Comparison of ENCODE assay signal across 15 cellular contexts in the genomic region with DNA sequence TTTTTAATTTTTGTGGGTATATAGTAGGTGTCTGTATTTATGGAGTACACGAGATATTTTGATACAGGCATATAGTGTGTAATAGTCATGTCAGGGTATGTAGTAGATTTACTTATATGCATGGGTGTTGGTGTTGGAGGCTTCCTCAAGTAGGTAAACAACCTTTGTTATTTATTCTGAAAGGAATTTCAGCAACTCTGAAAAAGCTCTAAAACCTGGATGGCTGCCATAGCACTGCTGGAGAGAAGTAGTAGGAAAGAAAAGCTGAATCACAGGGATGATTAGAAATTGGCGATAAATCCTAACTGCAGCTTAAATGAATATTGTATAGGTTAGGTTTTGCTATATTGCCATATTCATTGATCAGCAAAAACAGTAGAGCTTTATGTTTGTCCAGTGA. TPM values are rescaled to one million over a fixed set of nuclear protein-coding genes. Genes with fewer than 3 reads are reported as not detected.
DNase-seq lines count a peak whose midpoint lies in the region; ATAC-seq lines count a peak whose summit lies in the region.
"Had no signal": no experiment of that assay in that cellular context is flagged by ENCODE, and none has a peak within 500 bp of the region (broad histone marks: within the 10 kb centered on the region; RNA-seq: fewer than 3 reads in every experiment).

No MANE protein-coding gene starts in this region.

- H3K4me1 Mint-ChIP-seq in naive B cell, result peaks cover 42 to 75% (median 65%) of the 10 kb centered on the region in 3 donors
- peaks cover 25% of the 10 kb centered on the region for H3K4me1 Mint-ChIP-seq in stimulated activated memory B cell treated with anti-CD40 and anti-IgM and Interleukin-4, amounts not matched to agents 10 μg/mL and 1 μg/mL and 100 μg/mL, for 72 hours
- H3K4me1 Mint-ChIP-seq: neural crest cell had no signal

- peak; percentile 23 for DNase-seq in ELR (ENCODE audit: low read depth)
- DNase-seq in NCI-H69 (lab: John Stamatoyannopoulos, UW), result peak; percentile 11
- peak; percentile 60 for DNase-seq in dermis blood vessel endothelial cell
- no peak for DNase-seq in naive B cell
- no peak for DNase-seq in DMS 273 treated with DMSO at 0.1 percent for 48 hours (lab: John Stamatoyannopoulos, UW)
- DNase-seq in ACHN, result no peak
- no peak for DNase-seq in T-helper 2 cell
- DNase-seq: activated CD4-positive, alpha-beta T cell treated with anti-CD3 and anti-CD28 coated beads, Interleukin-2, amount 50 U/mL, for 48 hours; CD8-positive, alpha-beta T cell; NCI-H526 had no signal

- H3K9me3 Mint-ChIP-seq in naive B cell, result no peaks in the 10 kb centered on the region
- H3K9me3 Mint-ChIP-seq in stimulated activated memory B cell treated with anti-CD40 and anti-IgM and Interleukin-4, amounts not matched to agents 10 μg/mL and 1 μg/mL and 100 μg/mL, for 72 hours, result no peaks in the 10 kb centered on the region
- H3K9me3 Mint-ChIP-seq: activated T-helper 1 cell treated with anti-CD3 and anti-CD28 coated beads, Interleukin-12 subunit alpha, Interleukin-12 subunit beta, Interleukin-2, Interleukin-4 antibody, amounts not matched to agents 30 ng/mL and 10 ng/mL and 1 ng/mL, durations not matched to agents 14 hours and 24 hours and 36 hours; CD8-positive, alpha-beta T cell; neural crest cell had no signal

- no peaks in the 10 kb centered on the region for H3K27me3 Mint-ChIP-seq in naive B cell
- H3K27me3 Mint-ChIP-seq in stimulated activated memory B cell treated with anti-CD40 and anti-IgM and Interleukin-4, amounts not matched to agents 10 μg/mL and 1 μg/mL and 100 μg/mL, for 72 hours, result no peaks in the 10 kb centered on the region

- peaks cover 25 to 29% of the 10 kb centered on the region in 2 donors for H3K36me3 Mint-ChIP-seq in naive B cell
- peaks cover 28% of the 10 kb centered on the region for H3K36me3 Mint-ChIP-seq in stimulated activated memory B cell treated with anti-CD40 and anti-IgM and Interleukin-4, amounts not matched to agents 10 μg/mL and 1 μg/mL and 100 μg/mL, for 72 hours

- in situ Hi-C loops in ACHN (cut with HindIII; ENCODE audit: low pct_ligation_motif_present, low pct_unique_long_range_greater_than_20kb, low sequenced_read_pairs), result no loop called here

- peak overlapping the region; percentile 33 to 77 (median 70) for H3K4me3 Mint-ChIP-seq in naive B cell
- H3K4me3 Mint-ChIP-seq in stimulated activated memory B cell treated with anti-CD40 and anti-IgM and Interleukin-4, amounts not matched to agents 10 μg/mL and 1 μg/mL and 100 μg/mL, for 72 hours, result no peak overlapping the region
- H3K4me3 Mint-ChIP-seq: activated T-helper 1 cell treated with anti-CD3 and anti-CD28 coated beads, Interleukin-12 subunit alpha, Interleukin-12 subunit beta, Interleukin-2, Interleukin-4 antibody, amounts not matched to agents 30 ng/mL and 10 ng/mL and 1 ng/mL, durations not matched to agents 14 hours and 24 hours and 36 hours; CD8-positive, alpha-beta T cell; neural crest cell had no signal

- no peak for ATAC-seq in naive B cell (ENCODE audit: low read depth in 2 of 2)
- ATAC-seq in stimulated activated memory B cell treated with anti-CD40 and anti-IgM and Interleukin-4, amounts not matched to agents 10 μg/mL and 1 μg/mL and 100 μg/mL, for 72 hours, result no peak
- ATAC-seq: CD8-positive, alpha-beta T cell; HCT116 had no signal

- peak overlapping the region in 3 of 6 donors; percentile 84 to 90 (median 88) for H3K27ac Mint-ChIP-seq in naive B cell
- H3K27ac Mint-ChIP-seq in stimulated activated memory B cell treated with anti-CD40 and anti-IgM and Interleukin-4, amounts not matched to agents 10 μg/mL and 1 μg/mL and 100 μg/mL, for 72 hours, result no peak overlapping the region
- H3K27ac Mint-ChIP-seq: activated T-helper 1 cell treated with anti-CD3 and anti-CD28 coated beads, Interleukin-12 subunit alpha, Interleukin-12 subunit beta, Interleukin-2, Interleukin-4 antibody, amounts not matched to agents 30 ng/mL and 10 ng/mL and 1 ng/mL, durations not matched to agents 14 hours and 24 hours and 36 hours; CD8-positive, alpha-beta T cell had no signal

RNA-seq across cellular contexts. Expression of gene ST14, which starts 44.4 kb away (rescaled TPM):
- total RNA-seq in dermis blood vessel endothelial cell, result 0.14 and 0.34 TPM in 2 replicates
- 10 to 100 TPM; 13.4 to 38.8 (median 20.0) TPM for polyA plus RNA-seq in naive B cell (ENCODE audit: low read depth in 6 of 6)
- total RNA-seq: activated T-helper 1 cell treated with anti-CD3 and anti-CD28 coated beads, Interleukin-12 subunit alpha, Interleukin-12 subunit beta, Interleukin-2, Interleukin-4 antibody, amounts not matched to agents 30 ng/mL and 10 ng/mL and 1 ng/mL, durations not matched to agents 14 hours and 24 hours and 36 hours; T-helper 2 cell treated with Interferon-gamma antibody and Interleukin-4, amounts not matched to agents 100 ng/mL and 5 ng/mL, for 36 hours had no signal

RNA-seq across cellular contexts. Expression of gene APLP2, which starts 45.5 kb away (rescaled TPM):
- total RNA-seq in dermis blood vessel endothelial cell, result 986 and 1,136 TPM in 2 replicates
- polyA plus RNA-seq in naive B cell (ENCODE audit: low read depth in 6 of 6), result 100 to 1,000 TPM; 289 to 343 (median 310) TPM

Comparison
In these comparisons a context has a peak if more than half of its experiments do, and no peak if none do; other contexts are left out.
1. DNase-seq: peak in ELR (single experiment), NCI-H69 (single experiment) and dermis blood vessel endothelial cell (single experiment); none in naive B cell (single experiment), DMS 273 treated with DMSO at 0.1 percent for 48 hours (single experiment), ACHN (single experiment) and T-helper 2 cell (0 of 5).